In genomic region chr7:123769371-123769770, GRCh38 we compare ENCODE assay signal across 10 cellular contexts. TPM values are rescaled to one million over a fixed set of nuclear protein-coding genes. Genes with fewer than 3 reads are reported as not detected.
A peak's percentile ranks its signal among the peaks of the same experiment; 100 is the strongest.
DNase-seq lines count a peak whose midpoint lies in the region; FAIRE-seq and TF ChIP-seq lines count a peak whose summit lies in the region.
"Had no signal": no experiment of that assay in that cellular context is flagged by ENCODE, and none has a peak within 500 bp of the region (broad histone marks: within the 10 kb centered on the region; RNA-seq: fewer than 3 reads in every experiment).

No MANE protein-coding gene starts in this region.

- no peak for TF ChIP-seq CTCF in foreskin fibroblast (IDR thresholded peaks at IDR 0.05; ENCODE audit: low read depth, low read length)

- H3K4me3 ChIP-seq in foreskin fibroblast (ENCODE audit: low read depth in 1 of 2, low read length in 2 of 2), result no peak overlapping the region

- FAIRE-seq in frontal cortex (lab: Jason Lieb, UNC), result no peak
- FAIRE-seq: A204.1 had no signal

- DNase-seq in DMS153 (lab: John Stamatoyannopoulos, UW), result peak; percentile 33
- DNase-seq in DMS153 treated with DMSO at 0.1 percent for 48 hours (lab: John Stamatoyannopoulos, UW; ENCODE audit: unreplicated experiment), result no peak
- peak; percentile 66 to 72 for DNase-seq in SHP77 (lab: John Stamatoyannopoulos, UW)
- peak; percentile 76 to 78 for DNase-seq in foreskin fibroblast
- peak; percentile 80 for DNase-seq in stromal cell of bone marrow (ENCODE audit: low read depth)
- no peak for DNase-seq in T-helper 9 cell
- DNase-seq in frontal cortex (ENCODE audit: low spot score in 2 of 2), result no peak
- no peak for DNase-seq in CD1c-positive myeloid dendritic cell (ENCODE audit: extremely low spot score)
- DNase-seq: Kasumi-1 had no signal

RNA-seq across cellular contexts. Expression of gene WASL, which starts 20.6 kb away (rescaled TPM):
- 19.2 TPM for total RNA-seq in frontal cortex

Comparison
In these comparisons a context has a peak if more than half of its experiments do, and no peak if none do; other contexts are left out.
1. DNase-seq: peak in DMS153 (single experiment), SHP77 (2 of 2), foreskin fibroblast (2 of 2) and stromal cell of bone marrow (single experiment); none in DMS153 treated with DMSO at 0.1 percent for 48 hours (single experiment), T-helper 9 cell (single experiment), frontal cortex (0 of 2) and CD1c-positive myeloid dendritic cell (single experiment).